Comparison of ENCODE assay signal across 1 cellular context in the genomic region with DNA sequence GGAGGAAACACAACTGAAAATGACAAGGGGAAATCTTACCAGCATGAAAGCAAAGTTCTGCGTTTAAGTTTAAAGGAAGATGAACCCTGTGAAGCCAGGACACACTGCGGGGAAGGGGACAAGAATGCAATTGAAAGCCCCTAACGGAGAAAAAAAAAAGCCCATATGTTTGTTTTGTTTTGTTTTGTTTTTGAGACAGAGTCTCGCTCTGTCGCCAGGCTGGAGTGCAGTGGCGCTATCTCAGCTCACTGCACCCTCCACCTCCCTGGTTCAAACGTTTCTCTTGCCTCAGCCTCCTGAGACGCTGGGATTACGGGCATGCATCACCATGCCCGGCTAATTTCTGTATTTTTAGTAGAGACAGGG.
TF ChIP-seq lines count a peak whose summit lies in the region.

No MANE protein-coding gene starts in this region.

TF ChIP-seq in GM12878, 131 proteins besides CTCF, POLR2A, EP300 and RAD21:
- 0 out of 2 replicates have a peak, but pooled peaks have one; percentile 5 for TF ChIP-seq HDGF (IDR thresholded peaks at IDR 0.05)
- TF ChIP-seq HDAC6 (IDR thresholded peaks at IDR 0.05; ENCODE audit: unreplicated experiment): no peak
TF ChIP-seq in GM12878: peak in this region for 1.
